In genomic region chr9:89923961-89924504, GRCh38 we compare ENCODE assay signal across 10 cellular contexts.
DNase-seq lines count a peak whose midpoint lies in the region; ATAC-seq and TF ChIP-seq lines count a peak whose summit lies in the region.
"Had no signal": no experiment of that assay in that cellular context is flagged by ENCODE, and none has a peak within 500 bp of the region (broad histone marks: within the 10 kb centered on the region; RNA-seq: fewer than 3 reads in every experiment).

No MANE protein-coding gene starts in this region.

- TF ChIP-seq CTCF in LNCaP clone FGC (IDR thresholded peaks at IDR 0.05; ENCODE audit: control insufficient read depth, extremely low read depth, insufficient read depth) (peak; percentile 14; the same call in 1 of the 2 replicates), fibroblast of mammary gland (conservative IDR thresholded peaks at IDR 0.05; ENCODE audit: control insufficient read depth, insufficient read depth, low read depth, low read length) (no peak)

- POLR2A ChIA-PET in HEK293T (lab: Yijun Ruan, JAX) = no interaction called here

- CTCF ChIA-PET in HEK293T (lab: Yijun Ruan, JAX) = interaction anchor here (0.8 kb wide), 1 partner anchor 320 kb away, joined by 3 read pairs; no protein-coding TSS in a partner anchor

- DNase-seq in LNCaP clone FGC (ENCODE audit: low read depth) (no peak), fibroblast of mammary gland (ENCODE audit: low read depth) (peak; percentile 21), HEK293T (ENCODE audit: extremely low spot score) (no peak), C1 segment of cervical spinal cord (lab: John Stamatoyannopoulos, UW) (no peak)
- DNase-seq in activated CD4-positive, alpha-beta T cell treated with anti-CD3 and anti-CD28 coated beads, Interleukin-2, amount 50 U/mL, for 24 hours (ENCODE audit: low read depth in 1 of 2, low spot score in 1 of 2) = peak; percentile 16 to 65
- peak; percentile 49 to 70 for DNase-seq in stimulated activated CD4-positive, alpha-beta T cell treated with anti-CD3 and anti-CD28 coated beads, Interleukin-4, amount 100 ng/mL, for 48 hours (ENCODE audit: low read depth in 2 of 2)
- DNase-seq: NCI-H1694, retina had no signal

- H3K4me3 ChIP-seq in LNCaP clone FGC (ENCODE audit: low read depth, low read length) (no peak overlapping the region), fibroblast of mammary gland (ENCODE audit: control insufficient read depth, low read depth, low read length) (no peak overlapping the region)

- ATAC-seq in GM21717 (IDR thresholded peaks at IDR 0.05; ENCODE audit: unreplicated experiment) (no peak), GM19452 (IDR thresholded peaks at IDR 0.05; ENCODE audit: unreplicated experiment) (no peak)

TF ChIP-seq in HEK293T, 16 proteins besides CTCF, POLR2A, EP300 and RAD21:
- TF ChIP-seq ZNF384 (IDR thresholded peaks at IDR 0.05) (no peak), LEF1 (IDR thresholded peaks at IDR 0.05; ENCODE audit: borderline replicate concordance) (no peak), FOXM1 (IDR thresholded peaks at IDR 0.05; ENCODE audit: borderline replicate concordance) (no peak), SP1 (IDR thresholded peaks at IDR 0.05) (no peak), CTBP1 (IDR thresholded peaks at IDR 0.05; ENCODE audit: borderline replicate concordance) (no peak), BHLHE40 (IDR thresholded peaks at IDR 0.05; ENCODE audit: borderline replicate concordance) (no peak), SUZ12 (IDR thresholded peaks at IDR 0.05) (no peak), ELF4 (IDR thresholded peaks at IDR 0.05) (no peak), TARDBP (IDR thresholded peaks at IDR 0.05) (no peak), FOXA1 (IDR thresholded peaks at IDR 0.05) (no peak), NFRKB (IDR thresholded peaks at IDR 0.05) (no peak), ARNT (IDR thresholded peaks at IDR 0.05) (no peak), HDGF (IDR thresholded peaks at IDR 0.05; ENCODE audit: borderline replicate concordance) (no peak), FOXK2 (IDR thresholded peaks at IDR 0.05) (no peak), PKNOX1 (IDR thresholded peaks at IDR 0.05) (no peak), L3MBTL2 (conservative IDR thresholded peaks at IDR 0.05) (no peak)
TF ChIP-seq in HEK293T: peak in this region for 0.

Comparison
In these comparisons a context has a peak if more than half of its experiments do, and no peak if none do; other contexts are left out.
1. DNase-seq: peak in activated CD4-positive, alpha-beta T cell treated with anti-CD3 and anti-CD28 coated beads, Interleukin-2, amount 50 U/mL, for 24 hours (2 of 2), fibroblast of mammary gland (single experiment) and stimulated activated CD4-positive, alpha-beta T cell treated with anti-CD3 and anti-CD28 coated beads, Interleukin-4, amount 100 ng/mL, for 48 hours (2 of 2); none in LNCaP clone FGC (single experiment), HEK293T (single experiment) and C1 segment of cervical spinal cord (0 of 14).